Comparison of ENCODE assay signal across 14 cellular contexts in genomic region chr21:29904359-29905282, GRCh38. TPM values are rescaled to one million over a fixed set of nuclear protein-coding genes. Genes with fewer than 3 reads are reported as not detected.
DNase-seq lines count a peak whose midpoint lies in the region; ATAC-seq, FAIRE-seq and TF ChIP-seq lines count a peak whose summit lies in the region.
"Had no signal": no experiment of that assay in that cellular context is flagged by ENCODE, and none has a peak within 500 bp of the region (broad histone marks: within the 10 kb centered on the region; RNA-seq: fewer than 3 reads in every experiment).

No MANE protein-coding gene starts in this region.

- H3K36me3 Mint-ChIP-seq in T-cell, result no peaks in the 10 kb centered on the region

- H3K9me1 ChIP-seq in K562 (ENCODE audit: control insufficient read depth, insufficient read depth, low read length), result no peaks in the 10 kb centered on the region
- H3K9me1 ChIP-seq in keratinocyte (ENCODE audit: control insufficient read depth, extremely low read depth, insufficient read depth, low read length), result no peaks in the 10 kb centered on the region

- peak in 1 of 2 experiments; percentile 43; a peak in 3 of 4 replicates for TF ChIP-seq RAD21 in K562 (CRISPR knock-in tag; conservative IDR thresholded peaks at IDR 0.05 in 1 of 2, IDR thresholded peaks at IDR 0.05 in 1 of 2)

- POLR2A ChIA-PET in A673 (lab: Charles Lee; ENCODE audit: low non-redundant PET) (no interaction called here), K562 (lab: Yijun Ruan, JAX) (interaction anchor here (0.7 kb wide), 1 partner anchor 19 kb away, joined by 3 read pairs; no protein-coding TSS in a partner anchor), T-cell (lab: Charles Lee) (no interaction called here)

- H2AFZ ChIP-seq in K562 (ENCODE audit: low read depth, low read length), result peak overlapping the region; percentile 80
- no peak overlapping the region for H2AFZ ChIP-seq in keratinocyte (ENCODE audit: control insufficient read depth, low read length)

- no peak for TF ChIP-seq POLR2A in K562 (conservative IDR thresholded peaks at IDR 0.05)

- H3K4me2 ChIP-seq in K562 (ENCODE audit: insufficient read depth, low read length) (peak overlapping the region; percentile 20; the same call in 1 of the 2 replicates), keratinocyte (ENCODE audit: control insufficient read depth, extremely low read depth, insufficient read depth, low read depth, low read length) (no peak overlapping the region)

- H3K36me3 ChIP-seq in A673 (ENCODE audit: insufficient read depth, low read length, poor library complexity, severe bottlenecking), result no peaks in the 10 kb centered on the region
- no peaks in the 10 kb centered on the region for H3K36me3 ChIP-seq in MG63
- no peaks in the 10 kb centered on the region for H3K36me3 ChIP-seq in K562 (ENCODE audit: control insufficient read depth, insufficient read depth, low read length)
- no peaks in the 10 kb centered on the region for H3K36me3 ChIP-seq in keratinocyte (ENCODE audit: control insufficient read depth in 2 of 2, extremely low read depth in 1 of 2, insufficient read depth in 2 of 2, low read length in 2 of 2)
- H3K36me3 ChIP-seq: ovary had no signal

- H3K4me3 ChIP-seq in A673 (ENCODE audit: low read depth, low read length, poor library complexity, severe bottlenecking) (no peak overlapping the region), MG63 (no peak overlapping the region), K562 (no peak overlapping the region), keratinocyte (ENCODE audit: control insufficient read depth in 2 of 3, extremely low read depth in 1 of 3, insufficient read depth in 2 of 3, low read depth in 1 of 3, low read length in 3 of 3) (no peak overlapping the region)
- H3K4me3 ChIP-seq: ovary had no signal

- no peaks in the 10 kb centered on the region for H4K20me1 ChIP-seq in K562 (replicated peaks; ENCODE audit: control insufficient read depth, insufficient read depth, low read length)
- H4K20me1 ChIP-seq in keratinocyte (ENCODE audit: control insufficient read depth, extremely low read depth, insufficient read depth, low read length), result no peaks in the 10 kb centered on the region

- ATAC-seq in K562 (peak; percentile 95), HG03521 (IDR thresholded peaks at IDR 0.05; ENCODE audit: unreplicated experiment) (no peak), T-cell (replicated peaks in 1 of 4) (no peak), HG03565 (IDR thresholded peaks at IDR 0.05; ENCODE audit: unreplicated experiment) (no peak)

- H3K27me3 ChIP-seq in A673 (replicated peaks; ENCODE audit: insufficient read depth, low read depth, low read length, poor library complexity), result no peaks in the 10 kb centered on the region
- H3K27me3 ChIP-seq in MG63, result no peaks in the 10 kb centered on the region
- H3K27me3 ChIP-seq in K562 (ENCODE audit: control insufficient read depth in 2 of 2, insufficient read depth in 2 of 2, low read length in 2 of 2), result no peaks in the 10 kb centered on the region
- no peaks in the 10 kb centered on the region for H3K27me3 ChIP-seq in keratinocyte (ENCODE audit: control insufficient read depth, extremely low read depth, insufficient read depth, low read length)
- H3K27me3 ChIP-seq: ovary had no signal

- H3K27ac Mint-ChIP-seq in T-cell, result no peak overlapping the region

- dilution Hi-C loops in keratinocyte (cut with MboI; ENCODE audit: extremely low pct_ligation_motif_present, low sequenced_read_pairs), result no loop called here

- 17% methylated on average over 11 of the region's 11 CpGs for WGBS in K562 (ENCODE audit: insufficient coverage, low coverage, missing lambda C conversion rate)

- H3K9me3 Mint-ChIP-seq in T-cell, result peaks cover 4 to 14% (median 10%) of the 10 kb centered on the region in 3 donors

- H3K79me2 ChIP-seq in K562 (ENCODE audit: control insufficient read depth, insufficient read depth, low read length), result no peaks in the 10 kb centered on the region
- no peaks in the 10 kb centered on the region for H3K79me2 ChIP-seq in keratinocyte (ENCODE audit: control insufficient read depth, insufficient read depth, low read length)

- CTCF ChIA-PET in A673 (lab: Charles Lee), result no interaction called here
- CTCF ChIA-PET in K562 (lab: Yijun Ruan, JAX; ENCODE audit: low intra/inter-chr PET ratio), result no interaction called here
- CTCF ChIA-PET in T-cell (lab: Charles Lee), result interaction anchor here in 1 of 2 donors (0.6 kb wide), 1 partner anchor 32 kb away, joined by 3 read pairs; no protein-coding TSS in a partner anchor

- FAIRE-seq in K562 (lab: Jason Lieb, UNC) (peak; percentile 73), keratinocyte (lab: Jason Lieb, UNC) (peak; percentile 17)

- H3K4me3 Mint-ChIP-seq in T-cell, result no peak overlapping the region

- H3K4me1 Mint-ChIP-seq in T-cell, result no peaks in the 10 kb centered on the region

- H3K9me3 ChIP-seq in A673 (ENCODE audit: low read depth, low read length, poor library complexity, severe bottlenecking) (no peaks in the 10 kb centered on the region), MG63 (no peaks in the 10 kb centered on the region), K562 (replicated peaks; ENCODE audit: control insufficient read depth, insufficient read depth, low read depth, low read length) (no peaks in the 10 kb centered on the region), keratinocyte (ENCODE audit: control insufficient read depth, low read depth, low read length) (no peaks in the 10 kb centered on the region)
- H3K9me3 ChIP-seq: ovary had no signal

- no peak for TF ChIP-seq EP300 in K562 (IDR thresholded peaks at IDR 0.05; ENCODE audit: low read length)

- peaks cover 0 to 3% of the 10 kb centered on the region in 2 donors for H3K27me3 Mint-ChIP-seq in T-cell

- BruUV-seq in A673 (replicated peaks; lab: Mats Ljungman, UMichigan) (no TSS peak), K562 (replicated peaks; lab: Mats Ljungman, UMichigan) (no TSS peak)

- DNase-seq in A673 (ENCODE audit: low spot score) (peak; percentile 21), MG63 (peak; percentile 43), K562 (ENCODE audit: extremely low read depth in 1 of 4, low spot score in 3 of 4) (peak in 1 of 4 experiments; percentile 52), keratinocyte (ENCODE audit: low read depth, low spot score) (no peak), T-cell (no peak)
- no peak for DNase-seq in stimulated activated CD4-positive, alpha-beta T cell treated with anti-CD3 and anti-CD28 coated beads, Interleukin-15, amount 100 ng/mL, for 24 hours
- DNase-seq: activated CD4-positive, alpha-beta T cell treated with anti-CD3 and anti-CD28 coated beads, Interleukin-2, amount 50 U/mL, for 4 hours; anterior cingulate cortex; ovary; T-helper 2 cell; trophoblast cell had no signal

- H3K9ac ChIP-seq in K562 (ENCODE audit: insufficient read depth in 1 of 2, low read depth in 2 of 2, low read length in 2 of 2), result no peak overlapping the region
- H3K9ac ChIP-seq in keratinocyte (ENCODE audit: control insufficient read depth, extremely low read depth, insufficient read depth, low read length), result no peak overlapping the region

- no peak for TF ChIP-seq CTCF in A673 (conservative IDR thresholded peaks at IDR 0.05; ENCODE audit: low read depth, low read length)
- TF ChIP-seq CTCF in K562 (IDR thresholded peaks at IDR 0.05 in 2 of 3, conservative IDR thresholded peaks at IDR 0.05 in 1 of 3; ENCODE audit: insufficient read depth in 2 of 3, low read depth in 1 of 3, low read length in 3 of 3), result peak in 1 of 3 experiments; percentile 32; a peak in 2 of 6 replicates
- TF ChIP-seq CTCF in keratinocyte (optimal IDR thresholded peaks at IDR 0.05 in 1 of 3, IDR thresholded peaks at IDR 0.05 in 1 of 3, conservative IDR thresholded peaks at IDR 0.05 in 1 of 3; ENCODE audit: extremely low read depth in 1 of 3, insufficient read depth in 2 of 3, low read length in 3 of 3), result no peak

- in situ Hi-C loops in K562 (cut with MboI), result no loop called here

- intact Hi-C loops in A673 (cut with micrococcal nuclease; ENCODE audit: unreplicated experiment), result no loop called here
- intact Hi-C loops in K562 (cut with micrococcal nuclease), result no loop called here

- peak overlapping the region; percentile 18 for H3K27ac ChIP-seq in A673 (ENCODE audit: low read depth, low read length, poor library complexity, severe bottlenecking)
- peak overlapping the region; percentile 13; the same call in 1 of the 3 replicates for H3K27ac ChIP-seq in K562 (ENCODE audit: extremely low read depth, low read depth, low read length)
- H3K27ac ChIP-seq in keratinocyte (ENCODE audit: control insufficient read depth, insufficient read depth, low read length), result no peak overlapping the region
- H3K27ac ChIP-seq: ovary had no signal

- H3K4me1 ChIP-seq in A673 (ENCODE audit: insufficient read depth, low read length, poor library complexity, severe bottlenecking), result peaks cover 15% of the 10 kb centered on the region
- no peaks in the 10 kb centered on the region; a peak in 1 of 5 replicates for H3K4me1 ChIP-seq in K562 (replicated peaks in 1 of 2; ENCODE audit: control insufficient read depth in 2 of 2, insufficient read depth in 2 of 2, low read length in 2 of 2)
- H3K4me1 ChIP-seq in keratinocyte (ENCODE audit: control insufficient read depth, extremely low read depth, insufficient read depth, low read length), result peaks cover 7% of the 10 kb centered on the region

RNA-seq across cellular contexts. Expression of gene GRIK1, which starts 35.2 kb away (rescaled TPM):
- total RNA-seq in A673 (2021) (0.67 and 0.85 TPM in 2 replicates), K562 (2014; rRNA removed) (0.49 and 0.68 TPM in 2 replicates), K562 (2014; rRNA removed; fragmentation: Illumina TruSeq; extraction: Trizol) (0.57 and 0.58 TPM in 2 replicates), K562 (2015; rRNA removed; fragmentation: Illumina TruSeq; extraction: Trizol) (2.3 and 2.8 TPM in 2 replicates), K562 (2021) (0.44 and 0.67 TPM in 2 replicates), T-cell (not detected)
- not detected in 2 replicates for total RNA-seq in MG63 (2014; rRNA removed; shearing (Covaris generic); ENCODE audit: low replicate concordance)
- total RNA-seq in K562 (2011; cell fraction: chromatin; rRNA removed; ENCODE audit: low replicate concordance), result 0.37 and 0.77 TPM in 2 replicates
- total RNA-seq in K562 (2011; cell fraction: nucleolus; rRNA removed), result 0.13 and 0.17 TPM in 2 replicates
- total RNA-seq in K562 (2011; cell fraction: nucleoplasm; rRNA removed), result 0.22 and 0.31 TPM in 2 replicates
- polyA plus RNA-seq in K562 (2011; rRNA removed) (0.05 and 0.17 TPM in 2 replicates), K562 (2014; fragmentation: Illumina TruSeq; extraction: Trizol) (0.55 and 0.67 TPM in 2 replicates), K562 (2014; fragmentation: Nextera tagmentation; extraction: Ambion mirVana) (under 1 TPM; 0.32 to 0.36 TPM), K562 (2014; rRNA removed) (0.19 and 0.53 TPM in 2 replicates), keratinocyte (not detected in 3 replicates)
- 0.04 and 0.10 TPM in 2 replicates for polyA plus RNA-seq in K562 (2011; cell fraction: cytosol; rRNA removed)
- polyA plus RNA-seq in K562 (2011; cell fraction: nucleus; rRNA removed), result 0.24 and 0.64 TPM in 2 replicates
- 0.69 and 2.7 TPM in 2 replicates for polyA plus RNA-seq in K562 (2012)
- 0.09 and 0.28 TPM in 2 replicates for polyA minus RNA-seq in K562 (2011; rRNA and poly(A)+ RNA removed)
- 0.64 TPM in 1 of 2 replicates, not detected in the other for polyA minus RNA-seq in K562 (2011; cell fraction: cytosol; rRNA and poly(A)+ RNA removed)
- 0.44 and 0.94 TPM in 2 replicates for polyA minus RNA-seq in K562 (2011; cell fraction: nucleus; rRNA and poly(A)+ RNA removed)
- polyA plus RNA-seq in keratinocyte (2011; ENCODE audit: low read depth), result not detected
- polyA plus RNA-seq in keratinocyte (2011; cell fraction: cytosol; rRNA removed), result not detected in 2 replicates
- polyA plus RNA-seq in keratinocyte (2011; cell fraction: nucleus; rRNA removed), result not detected in 2 replicates
- 0.10 TPM in 1 of 2 replicates, not detected in the other for polyA plus RNA-seq in keratinocyte (2012; ENCODE audit: low replicate concordance)
- not detected in 3 replicates for polyA minus RNA-seq in keratinocyte
- polyA minus RNA-seq in keratinocyte (2011; cell fraction: cytosol; rRNA and poly(A)+ RNA removed), result not detected
- polyA minus RNA-seq in keratinocyte (2011; cell fraction: nucleus; rRNA and poly(A)+ RNA removed), result not detected in 2 replicates
- polyA plus RNA-seq: AG04450 had no signal

Comparison
In these comparisons a context has a peak if more than half of its experiments do, and no peak if none do; other contexts are left out.
1. DNase-seq: peak in A673 (single experiment) and MG63 (single experiment); none in keratinocyte (single experiment), T-cell (0 of 34) and stimulated activated CD4-positive, alpha-beta T cell treated with anti-CD3 and anti-CD28 coated beads, Interleukin-15, amount 100 ng/mL, for 24 hours (single experiment).